In genomic region chr9:15622596-15622995, GRCh38 we compare ENCODE assay signal across 10 cellular contexts.
DNase-seq lines count a peak whose midpoint lies in the region; ATAC-seq and TF ChIP-seq lines count a peak whose summit lies in the region.
"Had no signal": no experiment of that assay in that cellular context is flagged by ENCODE, and none has a peak within 500 bp of the region (broad histone marks: within the 10 kb centered on the region; RNA-seq: fewer than 3 reads in every experiment).

No MANE protein-coding gene starts in this region.

- no peak overlapping the region for H3K27ac Mint-ChIP-seq in activated CD8-positive, alpha-beta T cell treated with anti-CD3 and anti-CD28 coated beads, Interleukin-2, amount 10 ng/mL, durations not matched to agents 7 days and 5 days

- H3K36me3 Mint-ChIP-seq in activated CD8-positive, alpha-beta T cell treated with anti-CD3 and anti-CD28 coated beads, Interleukin-2, amount 10 ng/mL, durations not matched to agents 7 days and 5 days (ENCODE audit: low read depth), result peaks cover 2% of the 10 kb centered on the region

- intact Hi-C loops in left lung (cut with DNase I), result no loop called here
- intact Hi-C loops in Right ventricle myocardium inferior (cut with DNase I), result no loop called here

- H3K36me3 ChIP-seq in adipocyte (ENCODE audit: control insufficient read depth, insufficient read depth, low read length, severe bottlenecking) (no peaks in the 10 kb centered on the region), left lung (no peaks in the 10 kb centered on the region), SJCRH30 (no peaks in the 10 kb centered on the region)
- H3K36me3 ChIP-seq: suprapubic skin had no signal

- H3K27me3 Mint-ChIP-seq in activated CD8-positive, alpha-beta T cell treated with anti-CD3 and anti-CD28 coated beads, Interleukin-2, amount 10 ng/mL, durations not matched to agents 7 days and 5 days (ENCODE audit: low read depth), result no peaks in the 10 kb centered on the region

- CTCF ChIA-PET in activated CD8-positive, alpha-beta T cell treated with anti-CD3 and anti-CD28 coated beads, Interleukin-2, amount 10 ng/mL, durations not matched to agents 7 days and 5 days (lab: Charles Lee), result interaction anchor here (0.5 to 1.1 kb wide), 6 partner anchors 9 to 20 kb away, joined by 3 to 5 read pairs (median 3); no protein-coding TSS in a partner anchor

- H3K4me3 ChIP-seq in adipocyte (ENCODE audit: low read length) (no peak overlapping the region), left lung (no peak overlapping the region), SJCRH30 (no peak overlapping the region)
- H3K4me3 ChIP-seq: suprapubic skin had no signal

- no peaks in the 10 kb centered on the region for H3K4me1 ChIP-seq in adipocyte (ENCODE audit: control insufficient read depth, insufficient read depth, low read length)
- H3K4me1 ChIP-seq in left lung, result no peaks in the 10 kb centered on the region
- no peaks in the 10 kb centered on the region for H3K4me1 ChIP-seq in SJCRH30
- H3K4me1 ChIP-seq: suprapubic skin had no signal

- no peak overlapping the region for H3K4me3 Mint-ChIP-seq in activated CD8-positive, alpha-beta T cell treated with anti-CD3 and anti-CD28 coated beads, Interleukin-2, amount 10 ng/mL, durations not matched to agents 7 days and 5 days

- no peaks in the 10 kb centered on the region for H3K4me1 Mint-ChIP-seq in activated CD8-positive, alpha-beta T cell treated with anti-CD3 and anti-CD28 coated beads, Interleukin-2, amount 10 ng/mL, durations not matched to agents 7 days and 5 days (ENCODE audit: low read depth)

- no peaks in the 10 kb centered on the region for H3K9me3 ChIP-seq in adipocyte (ENCODE audit: control insufficient read depth, low read length)
- H3K9me3 ChIP-seq in left lung, result no peaks in the 10 kb centered on the region
- H3K9me3 ChIP-seq in SJCRH30 (replicated peaks), result no peaks in the 10 kb centered on the region
- H3K9me3 ChIP-seq: suprapubic skin had no signal

- H3K27ac ChIP-seq in left lung, result no peak overlapping the region
- no peak overlapping the region for H3K27ac ChIP-seq in SJCRH30
- H3K27ac ChIP-seq: suprapubic skin had no signal

- H3K9me3 Mint-ChIP-seq in activated CD8-positive, alpha-beta T cell treated with anti-CD3 and anti-CD28 coated beads, Interleukin-2, amount 10 ng/mL, durations not matched to agents 7 days and 5 days (ENCODE audit: insufficient read depth), result no peaks in the 10 kb centered on the region

- ATAC-seq in left lung (peak; percentile 24), GM21360 (IDR thresholded peaks at IDR 0.05; ENCODE audit: unreplicated experiment) (no peak), Right ventricle myocardium inferior (no peak)
- no peak for ATAC-seq in activated CD8-positive, alpha-beta T cell treated with anti-CD3 and anti-CD28 coated beads, Interleukin-2, amount 10 ng/mL, durations not matched to agents 7 days and 5 days

- no peak overlapping the region for H3K9ac ChIP-seq in adipocyte (ENCODE audit: low read length)

- H3K27me3 ChIP-seq in adipocyte (replicated peaks; ENCODE audit: control insufficient read depth, insufficient read depth, low read length) (no peaks in the 10 kb centered on the region), left lung (no peaks in the 10 kb centered on the region), SJCRH30 (no peaks in the 10 kb centered on the region)
- H3K27me3 ChIP-seq: suprapubic skin had no signal

- DNase-seq in DMS114 treated with DMSO at 0.1 percent for 48 hours (lab: John Stamatoyannopoulos, UW; ENCODE audit: unreplicated experiment), result peak; percentile 5
- peak; percentile 18 for DNase-seq in LHCN-M2 (ENCODE audit: low read depth)
- DNase-seq in adipocyte (ENCODE audit: low read depth), result peak; percentile 52
- no peak for DNase-seq in left lung
- no peak for DNase-seq in SJCRH30
- DNase-seq in activated CD8-positive, alpha-beta T cell treated with anti-CD3 and anti-CD28 coated beads, Interleukin-2, amount 10 ng/mL, durations not matched to agents 7 days and 5 days, result no peak
- no peak for DNase-seq in Right ventricle myocardium inferior (ENCODE audit: missing footprints)
- DNase-seq: head of caudate nucleus had no signal

- TF ChIP-seq CTCF in left lung (IDR thresholded peaks at IDR 0.05), result peak in 1 of 2 donors; percentile 22

- POLR2A ChIA-PET in activated CD8-positive, alpha-beta T cell treated with anti-CD3 and anti-CD28 coated beads, Interleukin-2, amount 10 ng/mL, durations not matched to agents 7 days and 5 days (lab: Charles Lee), result no interaction called here

Comparison
In these comparisons a context has a peak if more than half of its experiments do, and no peak if none do; other contexts are left out.
1. DNase-seq: peak in DMS114 treated with DMSO at 0.1 percent for 48 hours (single experiment), LHCN-M2 (single experiment) and adipocyte (single experiment); none in left lung (0 of 2), SJCRH30 (0 of 2), activated CD8-positive, alpha-beta T cell treated with anti-CD3 and anti-CD28 coated beads, Interleukin-2, amount 10 ng/mL, durations not matched to agents 7 days and 5 days (single experiment) and Right ventricle myocardium inferior (single experiment).